Comparison of ENCODE assay signal across 20 cellular contexts in genomic region chr6:169370666-169371343, GRCh38.
DNase-seq lines count a peak whose midpoint lies in the region; ATAC-seq and TF ChIP-seq lines count a peak whose summit lies in the region.
"Had no signal": no experiment of that assay in that cellular context is flagged by ENCODE, and none has a peak within 500 bp of the region (broad histone marks: within the 10 kb centered on the region; RNA-seq: fewer than 3 reads in every experiment).

No MANE protein-coding gene starts in this region.

- no peak overlapping the region for H2BK120ac ChIP-seq in mesendoderm (ENCODE audit: low read depth, low read length)

- H3K36me3 ChIP-seq in BLaER1: no peaks in the 10 kb centered on the region
- H3K36me3 ChIP-seq in mesendoderm (ENCODE audit: control insufficient read depth, insufficient read depth, low read length): no peaks in the 10 kb centered on the region
- no peaks in the 10 kb centered on the region for H3K36me3 ChIP-seq in lower lobe of right lung
- H3K36me3 ChIP-seq: brain microvascular endothelial cell, thyroid gland had no signal

- H3K4me3 Mint-ChIP-seq in MCF 10A (ENCODE audit: unreplicated experiment): no peak overlapping the region

- no TSS peak for BruUV-seq in MCF 10A (replicated peaks; lab: Mats Ljungman, UMichigan)

- H3K9me3 ChIP-seq in BLaER1 (peaks cover 14% of the 10 kb centered on the region), lower lobe of right lung (no peaks in the 10 kb centered on the region)
- H3K9me3 ChIP-seq: thyroid gland had no signal

- no peak overlapping the region for H3K18ac ChIP-seq in mesendoderm (ENCODE audit: low read length)

- no peak overlapping the region for H3K23ac ChIP-seq in mesendoderm (ENCODE audit: low read length)

- no peak for TF ChIP-seq CTCF in MCF 10A (IDR thresholded peaks at IDR 0.05; ENCODE audit: unreplicated experiment)
- no peak for TF ChIP-seq CTCF in lower lobe of right lung (IDR thresholded peaks at IDR 0.05)

- no peak overlapping the region for H3K27ac Mint-ChIP-seq in MCF 10A (ENCODE audit: low read depth, unreplicated experiment)
- H3K27ac Mint-ChIP-seq: natural killer cell had no signal

- H4K20me1 ChIP-seq in BLaER1: no peaks in the 10 kb centered on the region

- H3K27me3 Mint-ChIP-seq in MCF 10A (ENCODE audit: insufficient read depth, unreplicated experiment): no peaks in the 10 kb centered on the region

- CTCF ChIA-PET in MCF 10A (lab: Yijun Ruan, JAX): interaction anchor here (0.7 kb wide), 1 partner anchor 200 kb away, joined by 4 read pairs; no protein-coding TSS in a partner anchor

- no peak overlapping the region for H3K56ac ChIP-seq in mesendoderm (ENCODE audit: low read length)

- no peaks in the 10 kb centered on the region for H3K36me3 Mint-ChIP-seq in MCF 10A (ENCODE audit: insufficient read depth, unreplicated experiment)

- POLR2A ChIA-PET in MCF 10A (lab: Yijun Ruan, JAX): no interaction called here

- ATAC-seq in lower lobe of right lung: no peak

- intact Hi-C loops in MCF 10A (cut with micrococcal nuclease): no loop called here
- intact Hi-C loops in lower lobe of right lung (cut with DNase I): no loop called here

- peak; percentile 32 for DNase-seq in HPDE6-E6E7 (ENCODE audit: extremely low spot score)
- peak; percentile 16 for DNase-seq in MCF 10A (ENCODE audit: unreplicated experiment)
- DNase-seq in mesendoderm: peak; percentile 20
- no peak for DNase-seq in lower lobe of right lung
- no peak for DNase-seq in NK-92 treated with Interleukin-12 subunit alpha and Interleukin-12 subunit beta, amount 100 ng/mL, for 24 hours (lab: John Stamatoyannopoulos, UW)
- no peak for DNase-seq in HuH-7 (ENCODE audit: low spot score)
- DNase-seq: activated CD4-positive, alpha-beta T cell treated with anti-CD3 and anti-CD28 coated beads for 4 hours; activated T-cell treated with anti-CD3 and anti-CD28 coated beads, Interleukin-2, amount 50 U/mL, for 48 hours; brain microvascular endothelial cell; head of caudate nucleus; KG1; MM.1S; natural killer cell; NCI-H1436; NCI-H446 treated with DMSO at 0.1 percent for 48 hours; stimulated activated CD4-positive, alpha-beta T cell treated with anti-CD3 and anti-CD28 coated beads, Interleukin-15, amount 100 ng/mL, for 24 hours; stimulated activated naive CD4-positive, alpha-beta T cell treated with Interleukin-2 at 50 U/mL for 16 hours; thyroid gland had no signal

- H3K4me2 ChIP-seq in BLaER1 (peak overlapping the region; percentile 1; the same call in 1 of the 2 replicates), mesendoderm (ENCODE audit: low read length) (no peak overlapping the region)

- H3K4me3 ChIP-seq in BLaER1 (no peak overlapping the region), mesendoderm (ENCODE audit: low read length) (no peak overlapping the region), lower lobe of right lung (no peak overlapping the region)
- H3K4me3 ChIP-seq: GM23248, thyroid gland had no signal

- no peak overlapping the region for H3K27ac ChIP-seq in BLaER1
- H3K27ac ChIP-seq in mesendoderm (ENCODE audit: low read depth, low read length): no peak overlapping the region
- H3K27ac ChIP-seq in lower lobe of right lung: no peak overlapping the region
- H3K27ac ChIP-seq: brain microvascular endothelial cell, GM23248, thyroid gland had no signal

- H2AK5ac ChIP-seq in mesendoderm (ENCODE audit: low read length): no peak overlapping the region

- peaks cover 5% of the 10 kb centered on the region for H3K9me3 Mint-ChIP-seq in MCF 10A (ENCODE audit: unreplicated experiment)
- H3K9me3 Mint-ChIP-seq: natural killer cell had no signal

- H3K79me2 ChIP-seq in mesendoderm (ENCODE audit: control insufficient read depth, insufficient read depth, low read length): no peaks in the 10 kb centered on the region

- no peak overlapping the region for H3K9ac ChIP-seq in BLaER1
- H3K9ac ChIP-seq in mesendoderm (ENCODE audit: low read length): no peak overlapping the region
- H3K9ac ChIP-seq: GM23248 had no signal

- H2BK15ac ChIP-seq in mesendoderm (replicated peaks; ENCODE audit: low read depth): no peak overlapping the region

- no peak overlapping the region for H2BK5ac ChIP-seq in mesendoderm (ENCODE audit: low read length)

- H3K27me3 ChIP-seq in BLaER1 (no peaks in the 10 kb centered on the region), mesendoderm (ENCODE audit: insufficient read depth, low read length, poor library complexity) (no peaks in the 10 kb centered on the region), lower lobe of right lung (ENCODE audit: low read depth) (no peaks in the 10 kb centered on the region)
- H3K27me3 ChIP-seq: brain microvascular endothelial cell, thyroid gland had no signal

- H3K79me1 ChIP-seq in mesendoderm (ENCODE audit: low read length): no peaks in the 10 kb centered on the region

- no peak overlapping the region for H3K4ac ChIP-seq in mesendoderm (ENCODE audit: low read depth, low read length)

- no CpG with 5 or more reads among the region's 8 CpGs for WGBS in mesendoderm (ENCODE audit: extremely low coverage, insufficient coverage, low lambda C conversion rate)

- no peaks in the 10 kb centered on the region for H3K4me1 Mint-ChIP-seq in MCF 10A (ENCODE audit: insufficient read depth, unreplicated experiment)
- H3K4me1 Mint-ChIP-seq: natural killer cell had no signal

- H3K4me1 ChIP-seq in BLaER1 (peaks cover 16% of the 10 kb centered on the region), mesendoderm (ENCODE audit: control insufficient read depth, low read depth, low read length) (no peaks in the 10 kb centered on the region), lower lobe of right lung (no peaks in the 10 kb centered on the region)
- H3K4me1 ChIP-seq: thyroid gland had no signal

- H4K5ac ChIP-seq in mesendoderm (ENCODE audit: low read length): no peak overlapping the region

- no peak overlapping the region for H4K8ac ChIP-seq in mesendoderm (ENCODE audit: low read depth, low read length)

Comparison
In these comparisons a context has a peak if more than half of its experiments do, and no peak if none do; other contexts are left out.
1. DNase-seq: peak in HPDE6-E6E7 (single experiment), MCF 10A (single experiment) and mesendoderm (single experiment); none in lower lobe of right lung (single experiment), NK-92 treated with Interleukin-12 subunit alpha and Interleukin-12 subunit beta, amount 100 ng/mL, for 24 hours (single experiment) and HuH-7 (single experiment).